Comparison of ENCODE assay signal across 2 cellular contexts in the genomic region with DNA sequence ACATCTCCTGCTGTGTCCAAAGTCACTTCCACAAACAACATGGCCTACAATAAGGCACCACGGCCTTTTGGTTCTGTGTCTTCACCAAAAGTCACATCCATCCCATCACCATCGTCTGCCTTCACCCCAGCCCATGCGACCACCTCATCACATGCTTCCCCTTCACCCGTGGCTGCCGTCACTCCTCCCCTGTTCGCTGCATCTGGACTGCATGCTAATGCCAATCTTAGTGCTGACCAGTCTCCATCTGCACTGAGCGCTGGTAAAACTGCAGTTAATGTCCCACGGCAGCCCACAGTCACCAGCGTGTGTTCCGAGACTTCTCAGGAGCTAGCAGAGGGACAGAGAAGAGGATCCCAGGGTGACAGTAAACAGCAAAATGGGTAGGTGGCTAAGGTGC.
TF ChIP-seq lines count a peak whose summit lies in the region.

No MANE protein-coding gene starts in this region.

TF ChIP-seq in IMR-90, 13 proteins besides CTCF, POLR2A, EP300 and RAD21:
- no peak for TF ChIP-seq SMC3 (IDR thresholded peaks at IDR 0.05; ENCODE audit: low read depth, low read length)
- TF ChIP-seq MAFK (IDR thresholded peaks at IDR 0.05; ENCODE audit: low read depth, low read length), result no peak
- no peak for TF ChIP-seq BHLHE40 (IDR thresholded peaks at IDR 0.05; ENCODE audit: low read depth, low read length)

TF ChIP-seq in H1, 55 proteins besides CTCF, POLR2A, EP300 and RAD21:
- TF ChIP-seq CHD2 (IDR thresholded peaks at IDR 0.05; ENCODE audit: low read length), result no peak
- TF ChIP-seq KDM1A (IDR thresholded peaks at IDR 0.05; ENCODE audit: borderline replicate concordance, low read length), result no peak
- TF ChIP-seq TCF12 (IDR thresholded peaks at IDR 0.05; ENCODE audit: low read depth, low read length), result no peak
- no peak for TF ChIP-seq EGR1 (IDR thresholded peaks at IDR 0.05; ENCODE audit: borderline replicate concordance, low read depth, low read length)
- TF ChIP-seq BACH1 (IDR thresholded peaks at IDR 0.05; ENCODE audit: low read length), result no peak
- TF ChIP-seq CHD1 (IDR thresholded peaks at IDR 0.05; ENCODE audit: low read depth, low read length), result no peak
- TF ChIP-seq SRF (IDR thresholded peaks at IDR 0.05; ENCODE audit: low read depth, low read length), result no peak
- no peak for TF ChIP-seq CREB1 (IDR thresholded peaks at IDR 0.05)
- TF ChIP-seq, protein P1, sequence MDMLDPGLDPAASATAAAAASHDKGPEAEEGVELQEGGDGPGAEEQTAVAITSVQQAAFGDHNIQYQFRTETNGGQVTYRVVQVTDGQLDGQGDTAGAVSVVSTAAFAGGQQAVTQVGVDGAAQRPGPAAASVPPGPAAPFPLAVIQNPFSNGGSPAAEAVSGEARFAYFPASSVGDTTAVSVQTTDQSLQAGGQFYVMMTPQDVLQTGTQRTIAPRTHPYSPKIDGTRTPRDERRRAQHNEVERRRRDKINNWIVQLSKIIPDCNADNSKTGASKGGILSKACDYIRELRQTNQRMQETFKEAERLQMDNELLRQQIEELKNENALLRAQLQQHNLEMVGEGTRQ (IDR thresholded peaks at IDR 0.05; ENCODE audit: low read length), result no peak
- no peak for TF ChIP-seq TEAD4 (IDR thresholded peaks at IDR 0.05; ENCODE audit: low read depth, low read length)
- no peak for TF ChIP-seq CBX5 (IDR thresholded peaks at IDR 0.05; ENCODE audit: low read depth, low read length)
- TF ChIP-seq ZNF274 (IDR thresholded peaks at IDR 0.05; ENCODE audit: borderline replicate concordance, extremely low read depth, low read length), result no peak
- TF ChIP-seq, protein P2, sequence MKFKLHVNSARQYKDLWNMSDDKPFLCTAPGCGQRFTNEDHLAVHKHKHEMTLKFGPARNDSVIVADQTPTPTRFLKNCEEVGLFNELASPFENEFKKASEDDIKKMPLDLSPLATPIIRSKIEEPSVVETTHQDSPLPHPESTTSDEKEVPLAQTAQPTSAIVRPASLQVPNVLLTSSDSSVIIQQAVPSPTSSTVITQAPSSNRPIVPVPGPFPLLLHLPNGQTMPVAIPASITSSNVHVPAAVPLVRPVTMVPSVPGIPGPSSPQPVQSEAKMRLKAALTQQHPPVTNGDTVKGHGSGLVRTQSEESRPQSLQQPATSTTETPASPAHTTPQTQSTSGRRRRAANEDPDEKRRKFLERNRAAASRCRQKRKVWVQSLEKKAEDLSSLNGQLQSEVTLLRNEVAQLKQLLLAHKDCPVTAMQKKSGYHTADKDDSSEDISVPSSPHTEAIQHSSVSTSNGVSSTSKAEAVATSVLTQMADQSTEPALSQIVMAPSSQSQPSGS (IDR thresholded peaks at IDR 0.05; ENCODE audit: low read length), result no peak
- TF ChIP-seq, protein P3, sequence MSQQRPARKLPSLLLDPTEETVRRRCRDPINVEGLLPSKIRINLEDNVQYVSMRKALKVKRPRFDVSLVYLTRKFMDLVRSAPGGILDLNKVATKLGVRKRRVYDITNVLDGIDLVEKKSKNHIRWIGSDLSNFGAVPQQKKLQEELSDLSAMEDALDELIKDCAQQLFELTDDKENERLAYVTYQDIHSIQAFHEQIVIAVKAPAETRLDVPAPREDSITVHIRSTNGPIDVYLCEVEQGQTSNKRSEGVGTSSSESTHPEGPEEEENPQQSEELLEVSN (IDR thresholded peaks at IDR 0.05), result no peak
- no peak for TF ChIP-seq CEBPB (IDR thresholded peaks at IDR 0.05; ENCODE audit: low read depth, low read length)
- TF ChIP-seq NANOG (IDR thresholded peaks at IDR 0.05; ENCODE audit: insufficient read depth, low read depth, low read length, poor library complexity, severe bottlenecking), result no peak
- no peak for TF ChIP-seq TAF7 (optimal IDR thresholded peaks at IDR 0.05; ENCODE audit: borderline replicate concordance, low read depth, low read length)
- no peak for TF ChIP-seq RXRA (IDR thresholded peaks at IDR 0.05; ENCODE audit: insufficient read depth, low read depth, low read length)
